In the genomic region with DNA sequence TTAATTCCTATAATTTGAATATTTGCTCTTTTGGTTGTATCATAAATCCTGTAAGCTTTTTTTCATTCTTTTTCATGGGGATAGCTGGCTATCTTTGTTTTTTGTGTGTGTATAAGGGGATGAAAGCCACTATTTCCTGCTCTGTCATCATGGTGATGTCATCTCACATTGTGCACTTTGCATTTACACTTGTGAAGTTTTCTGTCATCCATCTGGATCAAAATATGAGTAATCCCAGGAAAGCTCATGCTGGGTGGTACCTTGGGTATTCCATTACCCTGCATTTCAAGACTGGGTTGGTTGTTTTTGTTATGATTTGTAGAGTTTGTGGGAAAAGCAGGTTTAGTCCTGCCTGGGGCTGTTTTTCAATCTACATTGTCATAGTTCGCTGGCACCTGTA, we compare ENCODE assay signal across 1 cellular context.
TF ChIP-seq lines count a peak whose summit lies in the region.

No MANE protein-coding gene starts in this region.

TF ChIP-seq in endothelial cell of umbilical vein, 7 proteins besides CTCF, POLR2A, EP300 and RAD21:
- TF ChIP-seq EZH2 (IDR thresholded peaks at IDR 0.05; ENCODE audit: borderline replicate concordance, low read depth, low read length, severe bottlenecking) (no peak), JUN (IDR thresholded peaks at IDR 0.05; ENCODE audit: borderline replicate concordance, insufficient read depth, insufficient read length, low read depth) (peak; percentile 18)
- TF ChIP-seq, protein P1, sequence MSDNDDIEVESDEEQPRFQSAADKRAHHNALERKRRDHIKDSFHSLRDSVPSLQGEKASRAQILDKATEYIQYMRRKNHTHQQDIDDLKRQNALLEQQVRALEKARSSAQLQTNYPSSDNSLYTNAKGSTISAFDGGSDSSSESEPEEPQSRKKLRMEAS (IDR thresholded peaks at IDR 0.05; ENCODE audit: insufficient read depth, insufficient read length): no peak
TF ChIP-seq in endothelial cell of umbilical vein: peak in this region for 1.
